ENCODE assay signal across 8 cellular contexts in genomic region chr16:89557230-89557935, GRCh38. TPM values are rescaled to one million over a fixed set of nuclear protein-coding genes. Genes with fewer than 3 reads are reported as not detected.
DNase-seq lines count a peak whose midpoint lies in the region; ATAC-seq and TF ChIP-seq lines count a peak whose summit lies in the region.

No MANE protein-coding gene starts in this region.

- H3K4me1 Mint-ChIP-seq in CD4-positive, CD25-positive, alpha-beta regulatory T cell, result peaks cover 12 to 21% (median 18%) of the 10 kb centered on the region in 4 donors
- peaks cover 16% of the 10 kb centered on the region for H3K4me1 Mint-ChIP-seq in glutamatergic neuron (ENCODE audit: low read depth, unreplicated experiment)

- TF ChIP-seq CTCF in glutamatergic neuron (IDR thresholded peaks at IDR 0.05; ENCODE audit: partially characterized antibody, unreplicated experiment), result peak; percentile 74
- TF ChIP-seq CTCF in transverse colon (IDR thresholded peaks at IDR 0.05), result peak; percentile 65 to 81 (median 77)

- no peaks in the 10 kb centered on the region for H3K9me3 Mint-ChIP-seq in CD4-positive, CD25-positive, alpha-beta regulatory T cell
- H3K9me3 Mint-ChIP-seq in glutamatergic neuron (ENCODE audit: unreplicated experiment), result peaks cover 11% of the 10 kb centered on the region

- peak; percentile 60 to 83 (median 71) for DNase-seq in CD4-positive, CD25-positive, alpha-beta regulatory T cell
- DNase-seq in HAP-1 (ENCODE audit: low spot score in 2 of 2), result peak; percentile 68 to 94
- peak; percentile 70 for DNase-seq in SK-N-DZ (ENCODE audit: low spot score)
- DNase-seq in activated naive CD4-positive, alpha-beta T cell treated with anti-CD3 and anti-CD28 coated beads, Interleukin-2, amount 50 U/mL, for 16 hours, result peak; percentile 88
- peak; percentile 95 for DNase-seq in glutamatergic neuron
- DNase-seq in trophoblast cell, result peak; percentile 39 to 76
- DNase-seq in transverse colon, result peak; percentile 83
- no peak for DNase-seq in NCI-H446 treated with DMSO at 0.1 percent for 48 hours (lab: John Stamatoyannopoulos, UW)

- H2BK5ac ChIP-seq in trophoblast cell (ENCODE audit: low read depth, low read length, poor library complexity), result no peak overlapping the region

- no peak overlapping the region for H4K91ac ChIP-seq in trophoblast cell (ENCODE audit: low read depth, low read length)

- H3K9ac ChIP-seq in trophoblast cell (ENCODE audit: low read length), result no peak overlapping the region

- H3K27me3 Mint-ChIP-seq in CD4-positive, CD25-positive, alpha-beta regulatory T cell, result peaks cover 4% of the 10 kb centered on the region
- H3K27me3 Mint-ChIP-seq in glutamatergic neuron (ENCODE audit: unreplicated experiment), result peaks cover 3% of the 10 kb centered on the region

- H3K79me2 ChIP-seq in trophoblast cell (ENCODE audit: control insufficient read depth, insufficient read depth, low read length, poor library complexity), result peaks cover 17% of the 10 kb centered on the region

- H3K4me2 ChIP-seq in trophoblast cell (ENCODE audit: low read length), result no peak overlapping the region

- H3K4me1 ChIP-seq in CD4-positive, CD25-positive, alpha-beta regulatory T cell (ENCODE audit: control insufficient read depth, insufficient read depth, low read length, poor library complexity, severe bottlenecking), result peaks cover 18% of the 10 kb centered on the region
- H3K4me1 ChIP-seq in HAP-1 (peaks cover 8% of the 10 kb centered on the region), trophoblast cell (ENCODE audit: control insufficient read depth in 1 of 2, insufficient read depth in 2 of 2, low read length in 2 of 2) (peaks cover 3 to 7% of the 10 kb centered on the region in 2 experiments), transverse colon (peaks cover 19 to 32% (median 24%) of the 10 kb centered on the region in 4 donors)

- WGBS in trophoblast cell (ENCODE audit: extremely low coverage, insufficient coverage, insufficient read length), result no CpG with 5 or more reads among the region's 17 CpGs
- WGBS in transverse colon (ENCODE audit: low coverage in 1 of 2), 2 donors, result 48 to 60% methylated on average over 1 to 17 of the region's 17 CpGs

- H3K79me1 ChIP-seq in trophoblast cell (ENCODE audit: low read length), result peaks cover 11% of the 10 kb centered on the region

- H4K8ac ChIP-seq in trophoblast cell (ENCODE audit: low read depth, low read length), result no peak overlapping the region

- in situ Hi-C loops in HAP-1 (cut with MboI; ENCODE audit: low sequenced_read_pairs) (loop anchor here (25.0 kb wide), 1 partner anchor 745 kb away; the partner anchor contains the start of genes APRT and CDT1), transverse colon (cut with MboI; ENCODE audit: low pct_ligation_motif_present in 1 of 4, low pct_unique_long_range_greater_than_20kb in 1 of 4, low sequenced_read_pairs in 3 of 4) (no loop called here)

- H2BK12ac ChIP-seq in trophoblast cell (ENCODE audit: low read length), result no peak overlapping the region

- H3K14ac ChIP-seq in trophoblast cell (ENCODE audit: low read length), result no peak overlapping the region

- no peak for TF ChIP-seq POLR2A in transverse colon (IDR thresholded peaks at IDR 0.05)

- H2AK5ac ChIP-seq in trophoblast cell (ENCODE audit: low read length), result no peak overlapping the region

- H3K36me3 ChIP-seq in CD4-positive, CD25-positive, alpha-beta regulatory T cell (ENCODE audit: control insufficient read depth, insufficient read depth, low read length), result peaks cover 18% of the 10 kb centered on the region
- H3K36me3 ChIP-seq in HAP-1 (replicated peaks), result peaks cover 56% of the 10 kb centered on the region
- peaks cover 52 to 56% of the 10 kb centered on the region in 2 experiments for H3K36me3 ChIP-seq in trophoblast cell (ENCODE audit: control insufficient read depth in 1 of 2, insufficient read depth in 2 of 2, low read length in 2 of 2)
- peaks cover 0 to 24% (median 6%) of the 10 kb centered on the region in 4 donors for H3K36me3 ChIP-seq in transverse colon

- ATAC-seq in CD4-positive, CD25-positive, alpha-beta regulatory T cell (ENCODE audit: low read depth in 2 of 2), result peak in 1 of 2 donors; percentile 21

- no peak overlapping the region for H3K23ac ChIP-seq in trophoblast cell (ENCODE audit: low read length)

- H3K18ac ChIP-seq in trophoblast cell (ENCODE audit: low read length), result no peak overlapping the region

- no peak overlapping the region for H4K12ac ChIP-seq in trophoblast cell (ENCODE audit: low read depth, low read length)

- no peak overlapping the region for H3K4ac ChIP-seq in trophoblast cell (ENCODE audit: low read depth, low read length)

- peaks cover 17% of the 10 kb centered on the region for H3K36me3 Mint-ChIP-seq in CD4-positive, CD25-positive, alpha-beta regulatory T cell
- H3K36me3 Mint-ChIP-seq in glutamatergic neuron (ENCODE audit: unreplicated experiment), result no peaks in the 10 kb centered on the region

- intact Hi-C loops in transverse colon (cut with DNase I; ENCODE audit: low total_unique reads), result no loop called here

- H3K27me3 ChIP-seq in CD4-positive, CD25-positive, alpha-beta regulatory T cell (ENCODE audit: control insufficient read depth, insufficient read depth, low read length), result no peaks in the 10 kb centered on the region
- no peaks in the 10 kb centered on the region for H3K27me3 ChIP-seq in HAP-1 (ENCODE audit: low read depth)
- no peaks in the 10 kb centered on the region for H3K27me3 ChIP-seq in trophoblast cell (ENCODE audit: insufficient read depth, low read length)
- H3K27me3 ChIP-seq in transverse colon, result no peaks in the 10 kb centered on the region

- peak overlapping the region; percentile 62 to 93 (median 82) for H3K4me3 Mint-ChIP-seq in CD4-positive, CD25-positive, alpha-beta regulatory T cell
- no peak overlapping the region for H3K4me3 Mint-ChIP-seq in glutamatergic neuron (ENCODE audit: unreplicated experiment)

- H3K4me3 ChIP-seq in CD4-positive, CD25-positive, alpha-beta regulatory T cell (ENCODE audit: low read depth, low read length), result no peak overlapping the region
- H3K4me3 ChIP-seq in HAP-1 (no peak overlapping the region), trophoblast cell (ENCODE audit: low read depth, low read length) (no peak overlapping the region), transverse colon (no peak overlapping the region)

- H3K27ac Mint-ChIP-seq in CD4-positive, CD25-positive, alpha-beta regulatory T cell, result peak overlapping the region; percentile 54 to 86 (median 65)
- no peak overlapping the region for H3K27ac Mint-ChIP-seq in glutamatergic neuron (ENCODE audit: unreplicated experiment)

- no peak overlapping the region for H2AFZ ChIP-seq in trophoblast cell (ENCODE audit: insufficient read depth, low read length, poor library complexity)

- no peak overlapping the region for H3K27ac ChIP-seq in CD4-positive, CD25-positive, alpha-beta regulatory T cell (ENCODE audit: insufficient read depth, low read length, poor library complexity, severe bottlenecking)
- H3K27ac ChIP-seq in trophoblast cell (ENCODE audit: low read depth, low read length) (no peak overlapping the region), transverse colon (no peak overlapping the region)

- H3K9me3 ChIP-seq in CD4-positive, CD25-positive, alpha-beta regulatory T cell (ENCODE audit: control insufficient read depth in 2 of 2, low read length in 2 of 2), result no peaks in the 10 kb centered on the region
- no peaks in the 10 kb centered on the region for H3K9me3 ChIP-seq in HAP-1
- H3K9me3 ChIP-seq in trophoblast cell (ENCODE audit: insufficient read depth, low read depth, low read length), result peaks cover 2% of the 10 kb centered on the region
- no peaks in the 10 kb centered on the region for H3K9me3 ChIP-seq in transverse colon

- TF ChIP-seq EP300 in transverse colon (IDR thresholded peaks at IDR 0.05; ENCODE audit: low read depth), result no peak

- no peak overlapping the region for H2BK120ac ChIP-seq in trophoblast cell (ENCODE audit: insufficient read depth, low read length, poor library complexity)

RNA-seq across cellular contexts. Expression of gene RPL13, which starts 3.1 kb away (rescaled TPM):
- 3,164 TPM for total RNA-seq in CD4-positive, CD25-positive, alpha-beta regulatory T cell
- 1,000 to 10,000 TPM; 3,297 to 6,519 (median 5,004) TPM for polyA plus RNA-seq in CD4-positive, CD25-positive, alpha-beta regulatory T cell
- polyA plus RNA-seq in SK-N-DZ (2014; cell fraction: cytosol; rRNA removed), result 15,157 and 26,083 TPM in 2 replicates
- 6,437 and 7,526 TPM in 2 replicates for polyA plus RNA-seq in SK-N-DZ (2014; cell fraction: nucleus; rRNA removed)
- total RNA-seq in glutamatergic neuron (ENCODE audit: unreplicated experiment), result 893 TPM
- polyA plus RNA-seq in trophoblast cell (2013), result 2,265 and 2,343 TPM in 2 replicates
- 1,000 to 10,000 TPM; 3,190 to 3,814 (median 3,321) TPM for total RNA-seq in transverse colon

RNA-seq across cellular contexts. Expression of gene CPNE7, which starts 18.2 kb away (rescaled TPM):
- 0.69 TPM for total RNA-seq in CD4-positive, CD25-positive, alpha-beta regulatory T cell
- polyA plus RNA-seq in CD4-positive, CD25-positive, alpha-beta regulatory T cell, result under 1 TPM in 3 of 4 donors, not detected in 1; 0.11 to 0.81 (median 0.48) TPM
- polyA plus RNA-seq in SK-N-DZ (2014; cell fraction: cytosol; rRNA removed), result 2.0 and 3.6 TPM in 2 replicates
- polyA plus RNA-seq in SK-N-DZ (2014; cell fraction: nucleus; rRNA removed), result 1.8 and 5.8 TPM in 2 replicates
- 17.8 TPM for total RNA-seq in glutamatergic neuron (ENCODE audit: unreplicated experiment)
- 0.23 and 0.37 TPM in 2 replicates for polyA plus RNA-seq in trophoblast cell (2013)
- total RNA-seq in transverse colon, result 1 to 10 TPM in 1 of 4 donors, under 1 TPM in 2, not detected in 1; 0.41 to 5.0 (median 0.79) TPM

RNA-seq across cellular contexts. Expression of gene SPG7, which starts 49.2 kb away (rescaled TPM):
- 184 TPM for total RNA-seq in CD4-positive, CD25-positive, alpha-beta regulatory T cell
- polyA plus RNA-seq in CD4-positive, CD25-positive, alpha-beta regulatory T cell, result 10 to 100 TPM; 34.4 to 41.4 (median 38.1) TPM
- polyA plus RNA-seq in SK-N-DZ (2014; cell fraction: cytosol; rRNA removed), result 297 and 335 TPM in 2 replicates
- polyA plus RNA-seq in SK-N-DZ (2014; cell fraction: nucleus; rRNA removed), result 713 and 807 TPM in 2 replicates
- total RNA-seq in glutamatergic neuron (ENCODE audit: unreplicated experiment) (166 TPM), transverse colon (100 to 1,000 TPM; 168 to 408 (median 285) TPM)
- polyA plus RNA-seq in trophoblast cell (2013), result 43.6 and 45.1 TPM in 2 replicates

RNA-seq across cellular contexts. Expression of gene DPEP1, which starts 56.1 kb away (rescaled TPM):
- not detected for total RNA-seq in CD4-positive, CD25-positive, alpha-beta regulatory T cell
- polyA plus RNA-seq in CD4-positive, CD25-positive, alpha-beta regulatory T cell, result not detected
- polyA plus RNA-seq in SK-N-DZ (2014; cell fraction: cytosol; rRNA removed), result 0.59 and 1.1 TPM in 2 replicates
- 6.4 and 6.8 TPM in 2 replicates for polyA plus RNA-seq in SK-N-DZ (2014; cell fraction: nucleus; rRNA removed)
- total RNA-seq in glutamatergic neuron (ENCODE audit: unreplicated experiment) (0.39 TPM), transverse colon (1 to 10 TPM in 3 of 4 donors, not detected in 1; 1.3 to 4.0 (median 1.4) TPM)
- polyA plus RNA-seq in trophoblast cell (2013), result 0.04 TPM in 1 of 2 replicates, not detected in the other
